Comparison of ENCODE assay signal across 29 cellular contexts in the genomic region with DNA sequence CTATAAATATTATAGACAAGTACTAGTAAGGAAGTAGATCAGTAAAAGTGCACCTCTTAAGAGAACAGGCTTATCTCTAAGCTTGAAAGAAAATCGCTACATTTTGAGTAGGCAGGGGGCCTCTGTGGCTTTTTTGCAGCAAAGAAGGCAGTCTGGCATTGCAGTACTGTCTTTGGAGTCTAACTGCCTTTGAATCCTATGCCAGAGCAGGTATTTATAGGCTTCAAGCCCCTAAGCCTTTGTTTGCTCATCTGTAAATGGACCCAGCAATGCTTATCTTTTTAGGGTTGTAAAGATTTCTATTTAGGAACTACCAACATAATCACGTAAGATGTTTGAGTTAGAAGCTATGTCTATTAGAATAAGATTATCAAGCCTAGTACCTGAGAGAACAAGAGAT. TPM values are rescaled to one million over a fixed set of nuclear protein-coding genes. Genes with fewer than 3 reads are reported as not detected.
"Had no signal": no experiment of that assay in that cellular context is flagged by ENCODE, and none has a peak within 500 bp of the region (broad histone marks: within the 10 kb centered on the region; RNA-seq: fewer than 3 reads in every experiment).

No MANE protein-coding gene starts in this region.

- H3K4me1 ChIP-seq: colonic mucosa, esophagus muscularis mucosa, gastrocnemius medialis, heart right ventricle, left lung, lower lobe of right lung had no signal

- H3K9me3 ChIP-seq: colonic mucosa, esophagus muscularis mucosa, gastrocnemius medialis, heart right ventricle, left lung, lower lobe of right lung, mucosa of descending colon had no signal

- H3K4me3 ChIP-seq: colonic mucosa, esophagus muscularis mucosa, gastrocnemius medialis, heart right ventricle, left lung, lower lobe of right lung, mucosa of descending colon had no signal

- H3K27me3 ChIP-seq: colonic mucosa, esophagus muscularis mucosa, gastrocnemius medialis, heart right ventricle, left lung had no signal

- H3K36me3 ChIP-seq: colonic mucosa, gastrocnemius medialis had no signal

- H3K27ac ChIP-seq: colonic mucosa, epithelial cell of prostate, esophagus muscularis mucosa, gastrocnemius medialis, heart right ventricle, left lung, lower lobe of right lung had no signal

- DNase-seq: colonic mucosa; cortex of kidney; effector CD8-positive, alpha-beta T cell; effector memory CD8-positive, alpha-beta T cell; endodermal cell; erythroblast; foreskin fibroblast; foreskin melanocyte; gastrocnemius medialis; glutamatergic neuron; head of caudate nucleus; heart right ventricle; hippocampal formation; left cardiac atrium; left lung; left ventricle myocardium superior; lower lobe of right lung; mesenchymal stem cell; mucosa of descending colon; naive B cell had no signal

- H3K27ac Mint-ChIP-seq: dendritic cell treated with granulocyte-macrophage colony-stimulating factor and Interleukin-4, amounts not matched to agents 40 ng/mL and 50 ng/mL, for 4 days; effector memory CD8-positive, alpha-beta T cell; endodermal cell; mesothelial cell of epicardium had no signal

- H3K9me3 Mint-ChIP-seq: dendritic cell treated with granulocyte-macrophage colony-stimulating factor and Interleukin-4, amounts not matched to agents 40 ng/mL and 50 ng/mL, for 4 days; effector memory CD8-positive, alpha-beta T cell; endodermal cell; mesothelial cell of epicardium had no signal

- ATAC-seq: effector memory CD8-positive, alpha-beta T cell; gastrocnemius medialis; heart right ventricle; left cardiac atrium; left lung; left ventricle myocardium superior; lower lobe of right lung; mucosa of descending colon had no signal

- H3K4me1 Mint-ChIP-seq: mesothelial cell of epicardium had no signal

- H3K4me3 Mint-ChIP-seq: dendritic cell treated with granulocyte-macrophage colony-stimulating factor and Interleukin-4, amounts not matched to agents 40 ng/mL and 50 ng/mL, for 4 days; effector memory CD8-positive, alpha-beta T cell; endodermal cell; mesothelial cell of epicardium; naive B cell had no signal

- H3K27me3 Mint-ChIP-seq: dendritic cell treated with granulocyte-macrophage colony-stimulating factor and Interleukin-4, amounts not matched to agents 40 ng/mL and 50 ng/mL, for 4 days; effector memory CD8-positive, alpha-beta T cell; naive B cell had no signal

RNA-seq across cellular contexts. Expression of a gene that starts 23.7 kb away (rescaled TPM):
- total RNA-seq: dermis microvascular lymphatic vessel endothelial cell, glomerular endothelial cell, lung microvascular endothelial cell, myocyte had no signal
- polyA plus RNA-seq: keratinocyte had no signal
